ENCODE assay signal across 9 cellular contexts in genomic region chr1:214604543-214604942, GRCh38. TPM values are rescaled to one million over a fixed set of nuclear protein-coding genes. Genes with fewer than 3 reads are reported as not detected.
DNase-seq lines count a peak whose midpoint lies in the region; ATAC-seq and TF ChIP-seq lines count a peak whose summit lies in the region.
"Had no signal": no experiment of that assay in that cellular context is flagged by ENCODE, and none has a peak within 500 bp of the region (broad histone marks: within the 10 kb centered on the region; RNA-seq: fewer than 3 reads in every experiment).

No MANE protein-coding gene starts in this region.

- peak overlapping the region; percentile 86 to 91 (median 89) for H3K4me3 Mint-ChIP-seq in brain
- peak overlapping the region; percentile 87 to 97 (median 89) for H3K4me3 Mint-ChIP-seq in nephron

- H3K9me3 Mint-ChIP-seq in brain (peaks cover under 1 to 8% (median 5%) of the 10 kb centered on the region in 5 experiments), nephron (peaks cover 8% of the 10 kb centered on the region)

- ATAC-seq in GM18517 (IDR thresholded peaks at IDR 0.05; ENCODE audit: unreplicated experiment) (no peak), GM18861 (IDR thresholded peaks at IDR 0.05; ENCODE audit: unreplicated experiment) (no peak)

- no peak overlapping the region for H3K27ac ChIP-seq in caudate nucleus (ENCODE audit: low read depth, low read length)

- peaks cover 11% of the 10 kb centered on the region for H3K36me3 Mint-ChIP-seq in brain
- H3K36me3 Mint-ChIP-seq in nephron (ENCODE audit: low read depth) = peaks cover 11% of the 10 kb centered on the region

- peak; percentile 67 for DNase-seq in EH (ENCODE audit: low read depth)
- peak; percentile 77 for DNase-seq in LHCN-M2 (ENCODE audit: low read depth)
- DNase-seq in caudate nucleus (lab: John Stamatoyannopoulos, UW) = no peak
- no peak for DNase-seq in nucleus accumbens (lab: John Stamatoyannopoulos, UW)
- DNase-seq: NCI-H2107 had no signal

- H3K27me3 Mint-ChIP-seq in brain (peaks cover 3% of the 10 kb centered on the region), nephron (ENCODE audit: low read depth) (no peaks in the 10 kb centered on the region)

- TF ChIP-seq CTCF in brain (conservative IDR thresholded peaks at IDR 0.05) (no peak), nephron (IDR thresholded peaks at IDR 0.05; ENCODE audit: unreplicated experiment in 3 of 3) (no peak)

- peak overlapping the region in 4 of 5 experiments; percentile 4 to 92 (median 42) for H3K27ac Mint-ChIP-seq in brain
- peak overlapping the region in 2 of 3 experiments; percentile 35 to 59 for H3K27ac Mint-ChIP-seq in nephron

- peaks cover 29% of the 10 kb centered on the region for H3K4me1 Mint-ChIP-seq in brain
- H3K4me1 Mint-ChIP-seq in nephron = peaks cover 19% of the 10 kb centered on the region

RNA-seq across cellular contexts. Expression of gene CENPF, which starts 1.5 kb away (rescaled TPM):
- total RNA-seq in LHCN-M2 (2014; rRNA removed) = 199 and 222 TPM in 2 replicates
- polyA plus RNA-seq in LHCN-M2 (2012) = 29.3 TPM
- polyA plus RNA-seq in brain (ENCODE audit: insufficient read depth, low read depth, low replicate concordance) = 31.1 TPM

RNA-seq across cellular contexts. Expression of gene PTPN14, which starts 53.1 kb away (rescaled TPM):
- 40.1 and 47.7 TPM in 2 replicates for total RNA-seq in LHCN-M2 (2014; rRNA removed)
- polyA plus RNA-seq in LHCN-M2 (2012) = 28.2 TPM
- polyA plus RNA-seq in brain (ENCODE audit: insufficient read depth, low read depth, low replicate concordance) = 2.0 TPM

Comparison
In these comparisons a context has a peak if more than half of its experiments do, and no peak if none do; other contexts are left out.
1. DNase-seq: peak in EH (single experiment) and LHCN-M2 (single experiment); none in caudate nucleus (0 of 61) and nucleus accumbens (0 of 56).